Comparison of ENCODE assay signal across 15 cellular contexts in the genomic region with DNA sequence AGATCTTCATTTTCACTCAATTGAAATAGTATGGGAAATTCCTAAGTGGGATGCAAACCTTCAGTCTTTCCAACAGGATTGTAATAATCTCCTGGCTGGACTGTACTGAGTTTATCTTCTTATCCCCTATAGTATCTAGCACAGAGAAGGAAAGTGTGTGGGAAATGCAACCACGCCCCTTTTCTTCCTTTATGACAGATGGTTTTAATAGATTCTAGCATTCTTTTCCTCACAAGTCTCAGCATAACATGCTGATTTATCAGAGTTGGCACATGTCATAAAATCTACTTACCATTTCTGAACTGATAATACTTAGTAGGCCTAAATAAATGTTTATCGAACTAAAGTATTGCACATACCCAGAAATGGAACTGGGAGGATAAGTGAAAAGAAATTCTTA.
"Had no signal": no experiment of that assay in that cellular context is flagged by ENCODE, and none has a peak within 500 bp of the region (broad histone marks: within the 10 kb centered on the region; RNA-seq: fewer than 3 reads in every experiment).

No MANE protein-coding gene starts in this region.

- H3K4me1 Mint-ChIP-seq: activated naive CD8-positive, alpha-beta T cell treated with anti-CD3 and anti-CD28 coated beads, Interleukin-2, amount 50 U/mL, for 24 hours; activated T-helper 17 cell treated with anti-CD3 and anti-CD28 coated beads, Interleukin-2, amount 50 U/mL, for 72 hours had no signal

- H3K4me1 ChIP-seq: esophagus squamous epithelium, spleen, stomach had no signal

- H3K27me3 ChIP-seq: esophagus squamous epithelium, spleen, stomach had no signal

- H3K9me3 ChIP-seq: esophagus squamous epithelium, spleen, stomach had no signal

- H3K27me3 Mint-ChIP-seq: activated naive CD8-positive, alpha-beta T cell treated with anti-CD3 and anti-CD28 coated beads, Interleukin-2, amount 50 U/mL, for 24 hours; activated T-helper 17 cell treated with anti-CD3 and anti-CD28 coated beads, Interleukin-2, amount 50 U/mL, for 72 hours had no signal

- DNase-seq: activated CD4-positive, CD25-positive, alpha-beta regulatory T cell treated with anti-CD3 and anti-CD28 coated beads, Interleukin-2, amount 50 U/mL, for 72 hours; activated naive CD4-positive, alpha-beta T cell treated with anti-CD3 and anti-CD28 coated beads for 36 hours; activated naive CD8-positive, alpha-beta T cell treated with anti-CD3 and anti-CD28 coated beads, Interleukin-2, amount 50 U/mL, for 24 hours; effector CD4-positive, alpha-beta T cell; esophagus squamous epithelium; islet precursor cell; mammary epithelial cell; spleen; stomach; T-helper 1 cell; T1000 had no signal

- H3K4me3 Mint-ChIP-seq: activated naive CD4-positive, alpha-beta T cell treated with anti-CD3 and anti-CD28 coated beads for 36 hours; activated naive CD8-positive, alpha-beta T cell treated with anti-CD3 and anti-CD28 coated beads, Interleukin-2, amount 50 U/mL, for 24 hours; activated T-helper 17 cell treated with anti-CD3 and anti-CD28 coated beads, Interleukin-2, amount 50 U/mL, for 72 hours; neural crest cell had no signal

- H3K9me3 Mint-ChIP-seq: activated naive CD8-positive, alpha-beta T cell treated with anti-CD3 and anti-CD28 coated beads, Interleukin-2, amount 50 U/mL, for 24 hours; neural crest cell had no signal

- H3K27ac Mint-ChIP-seq: activated naive CD4-positive, alpha-beta T cell treated with anti-CD3 and anti-CD28 coated beads for 36 hours; activated naive CD8-positive, alpha-beta T cell treated with anti-CD3 and anti-CD28 coated beads, Interleukin-2, amount 50 U/mL, for 24 hours; activated T-helper 17 cell treated with anti-CD3 and anti-CD28 coated beads, Interleukin-2, amount 50 U/mL, for 72 hours had no signal

- ATAC-seq: activated naive CD8-positive, alpha-beta T cell treated with anti-CD3 and anti-CD28 coated beads, Interleukin-2, amount 50 U/mL, for 24 hours; activated T-helper 17 cell treated with anti-CD3 and anti-CD28 coated beads, Interleukin-2, amount 50 U/mL, for 72 hours; left lobe of liver; sciatic nerve had no signal

- H3K27ac ChIP-seq: esophagus squamous epithelium, spleen, stomach had no signal

- H3K4me3 ChIP-seq: esophagus squamous epithelium, spleen, stomach had no signal

- H3K36me3 ChIP-seq: esophagus squamous epithelium, spleen, stomach had no signal
